Comparison of ENCODE assay signal across 16 cellular contexts in genomic region chr14:101229666-101230065, GRCh38.
"Had no signal": no experiment of that assay in that cellular context is flagged by ENCODE, and none has a peak within 500 bp of the region (broad histone marks: within the 10 kb centered on the region; RNA-seq: fewer than 3 reads in every experiment).

No MANE protein-coding gene starts in this region.

- H3K4me3 ChIP-seq: coronary artery, gastroesophageal sphincter, mucosa of descending colon, psoas muscle, right lobe of liver had no signal

- H3K27me3 ChIP-seq: gastroesophageal sphincter, right lobe of liver, transverse colon had no signal

- H3K4me3 Mint-ChIP-seq: activated naive CD4-positive, alpha-beta T cell treated with anti-CD3 and anti-CD28 coated beads, Interleukin-2, amount 50 U/mL, for 24 hours; activated T-cell treated with anti-CD3 and anti-CD28 coated beads, Interleukin-2, amount 50 U/mL, for 4 hours; naive thymus-derived CD4-positive, alpha-beta T cell had no signal

- DNase-seq: activated CD4-positive, CD25-positive, alpha-beta regulatory T cell treated with anti-CD3 and anti-CD28 coated beads, Interleukin-2, amount 50 U/mL, for 72 hours; activated effector memory CD4-positive, alpha-beta T cell treated with Interleukin-2 at 50 U/mL for 16 hours; activated T-cell treated with anti-CD3 and anti-CD28 coated beads, Interleukin-2, amount 50 U/mL, for 4 hours; amniotic stem cell; effector CD8-positive, alpha-beta T cell; mammary epithelial cell; mucosa of descending colon; occipital lobe; stimulated activated naive CD8-positive, alpha-beta T cell treated with anti-CD3 and anti-CD28 coated beads, Interleukin-15, Interleukin-2, amounts not matched to agents 100 U/mL and 50 U/mL, for 24 hours; transverse colon had no signal

- ATAC-seq: activated T-cell treated with anti-CD3 and anti-CD28 coated beads, Interleukin-2, amount 50 U/mL, for 4 hours; gastroesophageal sphincter; naive thymus-derived CD4-positive, alpha-beta T cell; psoas muscle; right lobe of liver; stimulated activated naive CD8-positive, alpha-beta T cell treated with anti-CD3 and anti-CD28 coated beads, Interleukin-15, Interleukin-2, amounts not matched to agents 100 U/mL and 50 U/mL, for 24 hours had no signal

- H3K9me3 Mint-ChIP-seq: activated naive CD4-positive, alpha-beta T cell treated with anti-CD3 and anti-CD28 coated beads, Interleukin-2, amount 50 U/mL, for 24 hours; activated T-cell treated with anti-CD3 and anti-CD28 coated beads, Interleukin-2, amount 50 U/mL, for 4 hours; naive thymus-derived CD4-positive, alpha-beta T cell had no signal

- H3K36me3 Mint-ChIP-seq: activated naive CD4-positive, alpha-beta T cell treated with anti-CD3 and anti-CD28 coated beads, Interleukin-2, amount 50 U/mL, for 24 hours; naive thymus-derived CD4-positive, alpha-beta T cell had no signal

- H3K27ac Mint-ChIP-seq: activated naive CD4-positive, alpha-beta T cell treated with anti-CD3 and anti-CD28 coated beads, Interleukin-2, amount 50 U/mL, for 24 hours; naive thymus-derived CD4-positive, alpha-beta T cell had no signal

- H3K4me1 ChIP-seq: psoas muscle had no signal

- H3K36me3 ChIP-seq: gastroesophageal sphincter, right lobe of liver, transverse colon had no signal

- H3K4me1 Mint-ChIP-seq: activated naive CD4-positive, alpha-beta T cell treated with anti-CD3 and anti-CD28 coated beads, Interleukin-2, amount 50 U/mL, for 24 hours had no signal

- H3K27ac ChIP-seq: coronary artery, gastroesophageal sphincter, psoas muscle, right lobe of liver, transverse colon had no signal

- H3K9me3 ChIP-seq: gastroesophageal sphincter, mucosa of descending colon, psoas muscle, right lobe of liver, transverse colon had no signal
